1 cellular context compared by ENCODE assay signal in the genomic region with DNA sequence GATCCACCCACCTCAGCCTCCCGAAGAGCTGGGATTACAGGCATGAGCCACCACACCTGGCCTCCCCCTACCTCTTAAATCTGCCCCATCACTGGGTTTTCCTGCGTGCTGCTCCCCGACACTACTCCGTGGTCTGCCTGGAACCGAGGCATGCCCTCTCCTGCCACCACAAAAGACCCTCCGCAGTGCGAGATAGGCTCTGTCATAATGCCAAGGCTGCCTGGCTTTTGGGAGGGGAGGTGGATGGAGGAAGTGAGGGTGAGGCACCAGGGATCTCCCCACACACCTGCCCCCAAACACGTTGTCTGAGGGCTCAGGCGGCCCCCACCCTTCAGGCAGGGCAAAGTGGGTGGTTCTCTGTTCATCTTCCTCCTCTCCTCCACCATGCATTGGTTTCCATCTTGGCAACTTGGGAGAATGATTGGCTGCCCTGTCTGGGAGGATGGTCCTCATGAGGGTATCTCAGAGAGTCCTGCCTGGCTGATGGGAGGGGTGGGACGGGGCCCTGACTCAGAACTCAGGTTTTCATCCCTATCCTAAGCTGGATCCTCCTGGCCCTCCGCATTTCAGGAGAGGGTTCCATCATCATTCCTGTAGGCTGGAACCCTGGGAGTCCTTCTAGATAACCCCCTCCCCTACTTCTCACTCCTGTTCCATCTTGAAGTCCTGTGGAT.
TF ChIP-seq lines count a peak whose summit lies in the region.

No MANE protein-coding gene starts in this region.

TF ChIP-seq in A549, 52 proteins besides CTCF, POLR2A, EP300 and RAD21 (continued from another document):
- peak; percentile 82; the same call in 1 of the 2 replicates for TF ChIP-seq PBX3 (IDR thresholded peaks at IDR 0.05)
TF ChIP-seq in A549: peak in this region for 6.
